ENCODE assay signal across 1 cellular context in the genomic region with DNA sequence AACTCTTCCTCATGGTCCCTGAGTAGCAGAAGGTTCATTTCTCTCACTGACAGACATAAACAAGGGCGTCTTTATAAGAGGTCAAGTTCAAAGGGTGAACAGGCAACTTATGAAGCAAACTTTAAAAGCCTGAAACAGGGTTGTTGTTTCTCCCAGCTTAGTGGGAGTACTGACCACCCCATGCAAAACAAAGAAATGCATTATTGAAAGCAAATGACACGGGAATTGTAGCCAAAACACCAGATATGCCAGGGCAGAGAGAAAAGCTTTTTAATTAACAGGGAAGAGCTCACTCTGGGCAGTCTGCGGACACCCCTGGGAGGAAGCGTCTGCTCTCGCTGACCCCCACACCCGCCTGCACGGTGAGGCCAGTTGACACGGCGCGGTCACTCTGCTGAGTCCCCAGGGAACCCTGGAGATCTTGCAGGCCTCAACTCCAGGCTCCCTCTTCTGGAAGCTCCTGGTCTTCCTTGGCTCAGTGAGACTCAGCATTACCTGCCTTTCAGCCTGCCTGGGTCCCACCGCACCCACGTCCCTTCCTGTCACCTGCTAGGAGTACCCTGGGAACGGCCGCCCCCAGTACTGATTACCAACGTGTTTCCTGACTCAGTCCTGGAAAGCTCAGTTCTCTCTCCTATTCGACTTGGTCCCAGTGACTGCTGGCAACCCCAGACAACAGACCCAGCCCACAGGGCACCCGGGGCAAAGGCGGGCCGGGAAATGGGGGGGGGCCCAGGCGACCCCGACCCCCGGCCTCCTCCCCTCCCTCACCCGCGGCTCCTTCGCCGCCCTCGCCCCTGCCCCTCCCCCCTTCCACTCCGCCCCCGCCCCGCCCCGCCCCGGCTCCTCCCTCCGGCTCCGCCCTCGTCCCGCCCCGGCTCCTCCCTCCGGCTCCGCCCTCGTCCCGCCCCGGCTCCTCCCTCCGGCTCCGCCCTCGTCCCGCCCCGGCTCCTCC.
TF ChIP-seq lines count a peak whose summit lies in the region.

No MANE protein-coding gene starts in this region.

TF ChIP-seq in SK-N-SH treated with all-trans-retinoic acid at 6 μM for 48 hours, 23 proteins besides CTCF, POLR2A, EP300 and RAD21 (continued from another document):
- TF ChIP-seq, protein P1, sequence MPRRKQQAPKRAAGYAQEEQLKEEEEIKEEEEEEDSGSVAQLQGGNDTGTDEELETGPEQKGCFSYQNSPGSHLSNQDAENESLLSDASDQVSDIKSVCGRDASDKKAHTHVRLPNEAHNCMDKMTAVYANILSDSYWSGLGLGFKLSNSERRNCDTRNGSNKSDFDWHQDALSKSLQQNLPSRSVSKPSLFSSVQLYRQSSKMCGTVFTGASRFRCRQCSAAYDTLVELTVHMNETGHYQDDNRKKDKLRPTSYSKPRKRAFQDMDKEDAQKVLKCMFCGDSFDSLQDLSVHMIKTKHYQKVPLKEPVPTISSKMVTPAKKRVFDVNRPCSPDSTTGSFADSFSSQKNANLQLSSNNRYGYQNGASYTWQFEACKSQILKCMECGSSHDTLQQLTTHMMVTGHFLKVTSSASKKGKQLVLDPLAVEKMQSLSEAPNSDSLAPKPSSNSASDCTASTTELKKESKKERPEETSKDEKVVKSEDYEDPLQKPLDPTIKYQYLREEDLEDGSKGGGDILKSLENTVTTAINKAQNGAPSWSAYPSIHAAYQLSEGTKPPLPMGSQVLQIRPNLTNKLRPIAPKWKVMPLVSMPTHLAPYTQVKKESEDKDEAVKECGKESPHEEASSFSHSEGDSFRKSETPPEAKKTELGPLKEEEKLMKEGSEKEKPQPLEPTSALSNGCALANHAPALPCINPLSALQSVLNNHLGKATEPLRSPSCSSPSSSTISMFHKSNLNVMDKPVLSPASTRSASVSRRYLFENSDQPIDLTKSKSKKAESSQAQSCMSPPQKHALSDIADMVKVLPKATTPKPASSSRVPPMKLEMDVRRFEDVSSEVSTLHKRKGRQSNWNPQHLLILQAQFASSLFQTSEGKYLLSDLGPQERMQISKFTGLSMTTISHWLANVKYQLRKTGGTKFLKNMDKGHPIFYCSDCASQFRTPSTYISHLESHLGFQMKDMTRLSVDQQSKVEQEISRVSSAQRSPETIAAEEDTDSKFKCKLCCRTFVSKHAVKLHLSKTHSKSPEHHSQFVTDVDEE (CRISPR knock-in tag; IDR thresholded peaks at IDR 0.05), result no peak
- no peak for TF ChIP-seq ESRRG (CRISPR knock-in tag; IDR thresholded peaks at IDR 0.05)
- TF ChIP-seq TOX (CRISPR knock-in tag; IDR thresholded peaks at IDR 0.05; ENCODE audit: borderline replicate concordance), result no peak
- TF ChIP-seq ARNTL (CRISPR knock-in tag; IDR thresholded peaks at IDR 0.05; ENCODE audit: borderline replicate concordance, low read depth), result no peak
